In the genomic region with DNA sequence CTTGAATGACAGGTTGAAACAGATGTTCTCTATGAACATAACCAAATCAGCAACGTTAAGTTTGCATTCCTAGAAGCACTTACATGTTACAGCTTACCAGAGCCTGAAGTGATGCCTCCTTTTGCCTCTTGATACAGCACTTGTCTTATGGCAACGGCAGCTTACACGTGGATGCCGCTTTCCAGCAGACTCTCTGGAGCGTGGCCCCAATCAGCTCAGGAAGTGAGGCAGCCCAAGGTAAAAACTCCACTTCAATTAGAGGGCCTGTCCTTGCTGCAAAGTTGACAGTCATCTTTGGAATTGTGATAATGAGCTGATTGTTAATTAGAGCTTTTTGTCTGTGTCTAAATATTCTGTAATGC, we compare ENCODE assay signal across 26 cellular contexts.
"Had no signal": no experiment of that assay in that cellular context is flagged by ENCODE, and none has a peak within 500 bp of the region (broad histone marks: within the 10 kb centered on the region; RNA-seq: fewer than 3 reads in every experiment).

No MANE protein-coding gene starts in this region.

- H3K4me1 ChIP-seq: neural progenitor cell, parathyroid adenoma, psoas muscle, testis had no signal

- H2AFZ ChIP-seq: neural progenitor cell, parathyroid adenoma had no signal

- H3K79me2 ChIP-seq: parathyroid adenoma had no signal

- H3K27me3 ChIP-seq: left lung, neural progenitor cell, neutrophil, right atrium auricular region, stomach, testis, tibial artery had no signal

- H3K36me3 ChIP-seq: left lung, neural progenitor cell, neutrophil, stomach, tibial artery, upper lobe of right lung had no signal

- H3K4me3 ChIP-seq: left lung, lung, neural progenitor cell, psoas muscle, right atrium auricular region, skin epidermis, stomach, testis, tibial artery, upper lobe of right lung had no signal

- H3K4me2 ChIP-seq: neural progenitor cell had no signal

- DNase-seq: hippocampal formation; kidney glomerular epithelial cell; left colon; left lung; naive B cell; natural killer cell; nephron progenitor cell; occipital lobe; psoas muscle; stimulated activated CD4-positive, alpha-beta T cell treated with anti-CD3 and anti-CD28 coated beads, Interleukin-12 subunit alpha, Interleukin-12 subunit beta, amount 100 ng/mL, for 4 hours; stimulated activated CD4-positive, alpha-beta T cell treated with anti-CD3 and anti-CD28 coated beads, Interleukin-15, amount 100 ng/mL, for 24 hours; stimulated activated CD4-positive, alpha-beta T cell treated with anti-CD3 and anti-CD28 coated beads, Interleukin-2, amount 100 ng/mL, for 24 hours; stimulated activated CD4-positive, alpha-beta T cell treated with anti-CD3 and anti-CD28 coated beads, Interleukin-4, amount 100 ng/mL, for 1 hour; stimulated activated naive B cell treated with anti-CD40 and anti-IgM and Interleukin-4, amounts not matched to agents 10 μg/mL and 1 μg/mL and 100 μg/mL, for 72 hours; stimulated activated naive CD8-positive, alpha-beta T cell treated with anti-CD3 and anti-CD28 coated beads, Interleukin-15, Interleukin-2, amounts not matched to agents 100 U/mL and 50 U/mL, for 24 hours; stomach; testis; tibial artery; upper lobe of right lung had no signal

- ATAC-seq: left colon; natural killer cell; psoas muscle; sciatic nerve; stimulated activated naive B cell treated with anti-CD40 and anti-IgM and Interleukin-4, amounts not matched to agents 10 μg/mL and 1 μg/mL and 100 μg/mL, for 72 hours; stimulated activated naive CD8-positive, alpha-beta T cell treated with anti-CD3 and anti-CD28 coated beads, Interleukin-15, Interleukin-2, amounts not matched to agents 100 U/mL and 50 U/mL, for 24 hours; upper lobe of right lung had no signal

- H3K9ac ChIP-seq: neural progenitor cell, parathyroid adenoma had no signal

- H3K27ac ChIP-seq: left lung, neural progenitor cell, neutrophil, parathyroid adenoma, psoas muscle, right atrium auricular region, skin epidermis, stomach, testis, upper lobe of right lung had no signal

- H3K9me3 ChIP-seq: left lung, neutrophil, psoas muscle, right atrium auricular region, stomach, testis, tibial artery, upper lobe of right lung had no signal
